Comparison of ENCODE assay signal across 1 cellular context in the genomic region with DNA sequence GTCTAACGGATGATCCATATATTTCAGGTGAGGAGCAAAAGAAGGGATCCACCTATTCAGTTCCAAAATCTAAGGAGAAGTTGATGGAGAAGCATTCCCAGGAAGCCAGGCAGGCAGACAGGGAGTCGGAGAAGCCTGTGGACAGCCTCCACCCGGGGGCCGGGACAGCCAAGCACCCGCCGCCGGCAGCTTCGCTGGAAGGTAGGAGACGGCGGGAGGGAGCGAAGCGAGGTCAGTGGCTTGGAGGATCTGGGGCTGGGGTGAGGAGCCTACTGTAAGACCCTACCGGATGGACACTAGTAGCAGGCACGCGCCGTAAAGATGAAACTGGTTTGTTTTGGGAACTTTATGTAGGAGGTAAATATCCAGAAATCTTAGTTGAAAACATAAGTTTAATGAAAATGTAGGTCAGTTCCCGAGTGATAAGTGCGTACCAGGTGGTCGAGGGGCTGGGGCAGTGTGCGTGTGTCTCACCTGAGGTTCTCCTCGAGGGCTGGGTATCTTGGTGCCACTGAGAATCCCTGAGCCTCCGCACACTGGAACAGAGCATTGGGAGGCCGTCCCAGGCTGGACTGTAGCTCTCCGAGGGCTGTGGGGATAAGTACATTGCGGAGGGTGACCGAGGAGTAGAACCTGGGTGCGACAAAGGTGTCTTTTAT.
TF ChIP-seq lines count a peak whose summit lies in the region.

No MANE protein-coding gene starts in this region.

TF ChIP-seq in endothelial cell of umbilical vein, 7 proteins besides CTCF, POLR2A, EP300 and RAD21:
- TF ChIP-seq POLR2AphosphoS5 (IDR thresholded peaks at IDR 0.05; ENCODE audit: insufficient read depth, low read depth, low read length) (no peak), JUN (IDR thresholded peaks at IDR 0.05; ENCODE audit: borderline replicate concordance, insufficient read depth, insufficient read length, low read depth) (no peak), MYC (IDR thresholded peaks at IDR 0.05; ENCODE audit: low read depth, low read length) (no peak), FOS (IDR thresholded peaks at IDR 0.05; ENCODE audit: borderline replicate concordance, insufficient read depth, low read length) (no peak), GATA2 (IDR thresholded peaks at IDR 0.05; ENCODE audit: insufficient read depth, insufficient read length, low read depth, low read length) (no peak), EZH2 (IDR thresholded peaks at IDR 0.05; ENCODE audit: borderline replicate concordance, low read depth, low read length, severe bottlenecking) (no peak)
- TF ChIP-seq, protein P1, sequence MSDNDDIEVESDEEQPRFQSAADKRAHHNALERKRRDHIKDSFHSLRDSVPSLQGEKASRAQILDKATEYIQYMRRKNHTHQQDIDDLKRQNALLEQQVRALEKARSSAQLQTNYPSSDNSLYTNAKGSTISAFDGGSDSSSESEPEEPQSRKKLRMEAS (IDR thresholded peaks at IDR 0.05; ENCODE audit: insufficient read depth, insufficient read length), result no peak
